Comparison of ENCODE assay signal across 8 cellular contexts in genomic region chr11:22625448-22626287, GRCh38. TPM values are rescaled to one million over a fixed set of nuclear protein-coding genes. Genes with fewer than 3 reads are reported as not detected.
DNase-seq lines count a peak whose midpoint lies in the region; ATAC-seq and TF ChIP-seq lines count a peak whose summit lies in the region.

TSS of gene FANCF (minus strand) at chr11:22625823. CDS start at chr11:22625810, 13 bp downstream.

- ATAC-seq in GM18873 (IDR thresholded peaks at IDR 0.05; ENCODE audit: low FRiP score, unreplicated experiment), result peak; percentile 99
- peak; percentile 95 for ATAC-seq in HG03139 (IDR thresholded peaks at IDR 0.05; ENCODE audit: unreplicated experiment)

- dilution Hi-C loops in mammary epithelial cell (cut with HindIII; ENCODE audit: low sequenced_read_pairs), result no loop called here

- H3K9me3 ChIP-seq in WERI-Rb-1 (ENCODE audit: severe bottlenecking) (no peaks in the 10 kb centered on the region), mammary epithelial cell (replicated peaks; ENCODE audit: insufficient read depth, low read length) (no peaks in the 10 kb centered on the region), smooth muscle cell (replicated peaks; ENCODE audit: low read depth) (no peaks in the 10 kb centered on the region)

- H3K9ac ChIP-seq in mammary epithelial cell (ENCODE audit: insufficient read depth, low read length), result peak within 1 kb of the TSS; percentile 75
- H3K9ac ChIP-seq in smooth muscle cell (ENCODE audit: low read depth), result peak within 1 kb of the TSS; percentile 73

- peak within 1 kb of the TSS; percentile 92 for H2AFZ ChIP-seq in mammary epithelial cell (ENCODE audit: low read depth, low read length)
- H2AFZ ChIP-seq in smooth muscle cell (ENCODE audit: low read depth), result peak within 1 kb of the TSS; percentile 97

- H3K4me1 ChIP-seq in mammary epithelial cell (ENCODE audit: insufficient read depth, low read length), result peaks cover 10% of the 10 kb centered on the region
- H3K4me1 ChIP-seq in smooth muscle cell (ENCODE audit: low read depth), result peaks cover 15% of the 10 kb centered on the region

- DNase-seq in ACHN (peak; percentile 94), NCI-H2227 (lab: John Stamatoyannopoulos, UW; ENCODE audit: unreplicated experiment) (peak; percentile 99), WERI-Rb-1 (peak; percentile 93), mammary epithelial cell (peak; percentile 100), iPS-NIHi7 (ENCODE audit: extremely low spot score) (peak; percentile 85), smooth muscle cell (lab: John Stamatoyannopoulos, UW; ENCODE audit: unreplicated experiment) (peak; percentile 79)

- intact Hi-C loops in mammary epithelial cell (cut with micrococcal nuclease), result loop anchor here (10.0 kb wide), 1 partner anchor 201 kb away; no protein-coding TSS in a partner anchor

- H3K4me2 ChIP-seq in mammary epithelial cell (ENCODE audit: insufficient read depth, low read depth, low read length) (peak within 1 kb of the TSS; percentile 94), smooth muscle cell (peak within 1 kb of the TSS; percentile 89)

- no peak for TF ChIP-seq CTCF in WERI-Rb-1 (IDR thresholded peaks at IDR 0.05; ENCODE audit: low read depth, low read length)
- TF ChIP-seq CTCF in mammary epithelial cell (conservative IDR thresholded peaks at IDR 0.05 in 1 of 2, IDR thresholded peaks at IDR 0.05 in 1 of 2; ENCODE audit: extremely low read depth in 1 of 2, insufficient read depth in 1 of 2, low read depth in 1 of 2, low read length in 2 of 2), result no peak
- TF ChIP-seq CTCF in smooth muscle cell (IDR thresholded peaks at IDR 0.05; ENCODE audit: borderline replicate concordance, insufficient read depth, poor library complexity, severe bottlenecking), result no peak

- CTCF ChIA-PET in mammary epithelial cell (lab: Charles Lee; ENCODE audit: low non-redundant PET), result interaction anchor here (0.7 kb wide), 1 partner anchor 1942 kb away, joined by 6 read pairs; no protein-coding TSS in a partner anchor

- no peaks in the 10 kb centered on the region for H3K27me3 ChIP-seq in WERI-Rb-1 (ENCODE audit: insufficient read depth, low read depth, severe bottlenecking)
- no peaks in the 10 kb centered on the region for H3K27me3 ChIP-seq in mammary epithelial cell (ENCODE audit: insufficient read depth, low read length)
- no peaks in the 10 kb centered on the region for H3K27me3 ChIP-seq in smooth muscle cell (ENCODE audit: low read depth)

- no peaks in the 10 kb centered on the region; the same call in 1 of the 2 replicates for H3K36me3 ChIP-seq in WERI-Rb-1
- H3K36me3 ChIP-seq in mammary epithelial cell (ENCODE audit: insufficient read depth, low read length), result peaks cover 2% of the 10 kb centered on the region
- no peaks in the 10 kb centered on the region for H3K36me3 ChIP-seq in smooth muscle cell (ENCODE audit: low read depth)

- H3K79me2 ChIP-seq in mammary epithelial cell (ENCODE audit: insufficient read depth, low read length), result peaks cover 20% of the 10 kb centered on the region
- peaks cover 22% of the 10 kb centered on the region for H3K79me2 ChIP-seq in smooth muscle cell (ENCODE audit: low read depth)

- no TSS peak for BruUV-seq in mammary epithelial cell (replicated peaks; lab: Mats Ljungman, UMichigan)

- WGBS in mammary epithelial cell (ENCODE audit: low coverage, missing lambda C conversion rate), result 2% methylated on average over 34 of the region's 55 CpGs
- WGBS in smooth muscle cell (ENCODE audit: low lambda C conversion rate), result 3% methylated on average over 55 of the region's 55 CpGs

- H3K27ac ChIP-seq in WERI-Rb-1 (peak within 1 kb of the TSS; percentile 89), mammary epithelial cell (ENCODE audit: insufficient read depth, low read depth, low read length) (peak within 1 kb of the TSS; percentile 77), smooth muscle cell (ENCODE audit: low read depth) (peak within 1 kb of the TSS; percentile 81)

- H3F3A ChIP-seq in smooth muscle cell (ENCODE audit: low read depth), result no peaks in the 10 kb centered on the region

- H4K20me1 ChIP-seq in mammary epithelial cell (ENCODE audit: insufficient read depth, low read length), result no peaks in the 10 kb centered on the region
- H4K20me1 ChIP-seq in smooth muscle cell (ENCODE audit: low read depth), result no peaks in the 10 kb centered on the region

- peak within 1 kb of the TSS; percentile 96 for H3K4me3 ChIP-seq in WERI-Rb-1 (ENCODE audit: low read depth, low read length)
- peak within 1 kb of the TSS; percentile 67 to 92 (median 83) for H3K4me3 ChIP-seq in mammary epithelial cell (replicated peaks in 1 of 3; ENCODE audit: insufficient read depth in 1 of 3, low read depth in 2 of 3, low read length in 3 of 3)
- peak within 1 kb of the TSS; percentile 86 for H3K4me3 ChIP-seq in smooth muscle cell

- in situ Hi-C loops in ACHN (cut with HindIII; ENCODE audit: low pct_ligation_motif_present, low pct_unique_long_range_greater_than_20kb, low sequenced_read_pairs), result no loop called here
- in situ Hi-C loops in mammary epithelial cell (cut with MboI; ENCODE audit: low sequenced_read_pairs in 2 of 2), result no loop called here

RNA-seq across cellular contexts. Expression of gene FANCF, which starts in this region (rescaled TPM):
- 10 to 100 TPM in 1 of 2 donors, 1 to 10 TPM in 1; 9.9 to 14.3 TPM for total RNA-seq in mammary epithelial cell
- 4.7 TPM for polyA plus RNA-seq in mammary epithelial cell
- 5.1 TPM for polyA minus RNA-seq in mammary epithelial cell
- total RNA-seq in smooth muscle cell, result 7.2 and 8.6 TPM in 2 replicates
- polyA plus RNA-seq in smooth muscle cell, result 5.6 and 7.0 TPM in 2 replicates

Comparison
In these comparisons a context has a peak if more than half of its experiments do, and no peak if none do; other contexts are left out.
1. Peak in every context shown above with its lines: DNase-seq, ATAC-seq, H3K4me3 ChIP-seq and H3K27ac ChIP-seq.